10 cellular contexts compared by ENCODE assay signal in the genomic region with DNA sequence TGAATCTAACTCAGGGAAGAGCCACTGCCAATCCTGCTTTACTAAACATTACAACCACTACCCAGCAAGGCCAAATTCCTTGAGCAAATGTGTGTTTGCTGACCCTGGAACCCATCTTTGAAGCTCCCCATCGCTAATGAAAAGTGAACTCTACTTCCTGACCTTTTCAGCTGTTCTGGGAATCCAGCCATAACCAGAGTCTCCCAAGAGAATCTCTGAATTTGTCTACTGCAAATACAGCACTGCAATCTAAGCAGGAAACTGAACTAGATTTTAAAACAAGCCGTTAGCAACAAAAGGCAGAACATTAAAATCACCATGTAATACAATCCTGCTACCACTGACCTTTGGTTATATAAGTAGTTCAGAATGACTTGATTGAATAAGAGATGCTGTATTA.
DNase-seq lines count a peak whose midpoint lies in the region; ATAC-seq, FAIRE-seq and TF ChIP-seq lines count a peak whose summit lies in the region.
"Had no signal": no experiment of that assay in that cellular context is flagged by ENCODE, and none has a peak within 500 bp of the region (broad histone marks: within the 10 kb centered on the region; RNA-seq: fewer than 3 reads in every experiment).

No MANE protein-coding gene starts in this region.

- TF ChIP-seq POLR2A in HepG2 (IDR thresholded peaks at IDR 0.05; ENCODE audit: insufficient read depth in 1 of 2, low read depth in 2 of 2, low read length in 2 of 2) (no peak), thyroid gland (IDR thresholded peaks at IDR 0.05) (no peak), lower leg skin (IDR thresholded peaks at IDR 0.05) (no peak)

- H3K9me3 ChIP-seq in HepG2 (ENCODE audit: low read length) (no peaks in the 10 kb centered on the region), thyroid gland (no peaks in the 10 kb centered on the region)

- H3K4me1 ChIP-seq in HepG2 (ENCODE audit: insufficient read depth, low read length) (peaks cover 38% of the 10 kb centered on the region), thyroid gland (peaks cover 0 to 13% of the 10 kb centered on the region in 2 donors)

- intact Hi-C loops in HepG2 (cut with micrococcal nuclease; ENCODE audit: unreplicated experiment) (loop anchor here (2.0 kb wide), 1 partner anchor 291 kb away; no protein-coding TSS in a partner anchor), thyroid gland (cut with DNase I) (loop anchor here (10.0 kb wide), 1 partner anchor 295 kb away; no protein-coding TSS in a partner anchor), lower leg skin (cut with DNase I; ENCODE audit: low total_unique reads) (no loop called here)

- TF ChIP-seq RAD21 in HepG2 (CRISPR knock-in tag; IDR thresholded peaks at IDR 0.05): no peak

- peaks cover 19% of the 10 kb centered on the region for H3K79me2 ChIP-seq in HepG2 (ENCODE audit: insufficient read depth, low read length)

- in situ Hi-C loops in brain microvascular endothelial cell (cut with HindIII; ENCODE audit: low pct_ligation_motif_present, low sequenced_read_pairs): no loop called here
- in situ Hi-C loops in HepG2 (cut with HindIII; ENCODE audit: extremely low pct_ligation_motif_present, low pct_unique_long_range_greater_than_20kb): no loop called here

- H3K36me3 ChIP-seq in brain microvascular endothelial cell (replicated peaks) (no peaks in the 10 kb centered on the region), HepG2 (replicated peaks in 1 of 2; ENCODE audit: control insufficient read depth in 1 of 2, insufficient read depth in 2 of 2, low read length in 2 of 2) (peaks cover 0 to 2% of the 10 kb centered on the region in 2 experiments; a peak in 2 of 5 replicates), thyroid gland (no peaks in the 10 kb centered on the region)

- no peak overlapping the region for H2AFZ ChIP-seq in HepG2 (ENCODE audit: low read length)

- peak in 1 of 2 experiments; percentile 65; a peak in 2 of 4 replicates for TF ChIP-seq EP300 in HepG2 (IDR thresholded peaks at IDR 0.05; ENCODE audit: low read depth in 2 of 2, low read length in 2 of 2)
- TF ChIP-seq EP300 in HepG2 (CRISPR knock-in tag; IDR thresholded peaks at IDR 0.05; ENCODE audit: borderline replicate concordance): peak; percentile 49; the same call in 1 of the 2 replicates

- peaks cover 37% of the 10 kb centered on the region for H4K20me1 ChIP-seq in HepG2 (ENCODE audit: insufficient read depth, low read length)

- H3K9ac ChIP-seq in HepG2 (ENCODE audit: insufficient read depth, low read depth, low read length): no peak overlapping the region

- H3K4me3 ChIP-seq in brain microvascular endothelial cell (ENCODE audit: low read depth, low read length) (no peak overlapping the region), HepG2 (replicated peaks in 1 of 3; ENCODE audit: insufficient read depth in 1 of 3, low read depth in 2 of 3, low read length in 3 of 3) (no peak overlapping the region), thyroid gland (replicated peaks in 1 of 3) (no peak overlapping the region), lower leg skin (ENCODE audit: low read depth, poor library complexity, severe bottlenecking) (no peak overlapping the region)
- H3K4me3 ChIP-seq: SK-N-MC had no signal

- peak; percentile 90 for FAIRE-seq in HepG2 (lab: Jason Lieb, UNC)

- POLR2A ChIA-PET in HepG2 (lab: Yijun Ruan, JAX): no interaction called here

- WGBS in HepG2 (ENCODE audit: low lambda C conversion rate): 0% methylated on average over 2 of the region's 2 CpGs
- WGBS in thyroid gland, 2 donors: 7 to 13% methylated on average over 2 of the region's 2 CpGs
- WGBS in lower leg skin, 2 donors: 39 to 40% methylated on average over 2 of the region's 2 CpGs

- CTCF ChIA-PET in HepG2 (lab: Yijun Ruan, JAX; ENCODE audit: low intra/inter-chr PET ratio, low total read pairs): no interaction called here

- peak overlapping the region; percentile 54 for H3K4me2 ChIP-seq in HepG2 (ENCODE audit: low read depth, low read length)

- TF ChIP-seq CTCF in brain microvascular endothelial cell (IDR thresholded peaks at IDR 0.05; ENCODE audit: low read depth, low read length, missing control alignments) (no peak), HepG2 (CRISPR knock-in tag; IDR thresholded peaks at IDR 0.05) (no peak), thyroid gland (IDR thresholded peaks at IDR 0.05) (no peak), lower leg skin (IDR thresholded peaks at IDR 0.05) (no peak)

- ATAC-seq in HepG2 (peak; percentile 97), HG02678 (IDR thresholded peaks at IDR 0.05; ENCODE audit: unreplicated experiment) (no peak), HG02885 (IDR thresholded peaks at IDR 0.05; ENCODE audit: poor library complexity, unreplicated experiment) (no peak), HG03196 (IDR thresholded peaks at IDR 0.05; ENCODE audit: unreplicated experiment) (no peak)

- peak; percentile 4 for DNase-seq in HuH-7 (ENCODE audit: low spot score)
- DNase-seq in brain microvascular endothelial cell: peak; percentile 72
- peak; percentile 92 for DNase-seq in HepG2 (ENCODE audit: low spot score)
- DNase-seq in thyroid gland: peak in 1 of 2 donors; percentile 14
- no peak for DNase-seq in lower leg skin (ENCODE audit: low spot score in 2 of 2)
- DNase-seq: NCI-H1694 treated with DMSO at 0.1 percent for 48 hours had no signal

- H3K27ac ChIP-seq in brain microvascular endothelial cell (peak overlapping the region; percentile 10), HepG2 (ENCODE audit: extremely low read length, insufficient read depth, low read length) (peak overlapping the region; percentile 52), thyroid gland (peak overlapping the region in 2 of 3 donors; percentile 27 to 41)
- H3K27ac ChIP-seq: SK-N-MC had no signal

- BruUV-seq in HepG2 (replicated peaks; lab: Mats Ljungman, UMichigan): no TSS peak

- no peaks in the 10 kb centered on the region for H3K27me3 ChIP-seq in brain microvascular endothelial cell (replicated peaks)
- H3K27me3 ChIP-seq in HepG2 (ENCODE audit: control insufficient read depth in 1 of 2, insufficient read depth in 2 of 2, low read length in 2 of 2): no peaks in the 10 kb centered on the region
- H3K27me3 ChIP-seq in thyroid gland: no peaks in the 10 kb centered on the region

TF ChIP-seq in HepG2, 621 proteins besides CTCF, POLR2A, EP300 and RAD21 (continues in another document):
- peak; percentile 79 for TF ChIP-seq GATAD2A (CRISPR knock-in tag; IDR thresholded peaks at IDR 0.05)
- no peak for TF ChIP-seq ZZZ3 (CRISPR knock-in tag; IDR thresholded peaks at IDR 0.05; ENCODE audit: borderline replicate concordance)
- TF ChIP-seq, protein P1, sequence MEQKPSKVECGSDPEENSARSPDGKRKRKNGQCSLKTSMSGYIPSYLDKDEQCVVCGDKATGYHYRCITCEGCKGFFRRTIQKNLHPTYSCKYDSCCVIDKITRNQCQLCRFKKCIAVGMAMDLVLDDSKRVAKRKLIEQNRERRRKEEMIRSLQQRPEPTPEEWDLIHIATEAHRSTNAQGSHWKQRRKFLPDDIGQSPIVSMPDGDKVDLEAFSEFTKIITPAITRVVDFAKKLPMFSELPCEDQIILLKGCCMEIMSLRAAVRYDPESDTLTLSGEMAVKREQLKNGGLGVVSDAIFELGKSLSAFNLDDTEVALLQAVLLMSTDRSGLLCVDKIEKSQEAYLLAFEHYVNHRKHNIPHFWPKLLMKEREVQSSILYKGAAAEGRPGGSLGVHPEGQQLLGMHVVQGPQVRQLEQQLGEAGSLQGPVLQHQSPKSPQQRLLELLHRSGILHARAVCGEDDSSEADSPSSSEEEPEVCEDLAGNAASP (CRISPR knock-in tag; IDR thresholded peaks at IDR 0.05; ENCODE audit: borderline replicate concordance): peak; percentile 58
- peak; percentile 35; the same call in 1 of the 2 replicates for TF ChIP-seq HOXA3 (CRISPR knock-in tag; IDR thresholded peaks at IDR 0.05)
- no peak for TF ChIP-seq LCORL (IDR thresholded peaks at IDR 0.05)
- peak; percentile 50; the same call in 1 of the 2 replicates for TF ChIP-seq LCORL (CRISPR knock-in tag; IDR thresholded peaks at IDR 0.05)
- peak; percentile 43; the same call in 1 of the 2 replicates for TF ChIP-seq ATF2 (CRISPR knock-in tag; IDR thresholded peaks at IDR 0.05)
- TF ChIP-seq ZNF124 (CRISPR knock-in tag; IDR thresholded peaks at IDR 0.05): no peak
- TF ChIP-seq NR2F6 (IDR thresholded peaks at IDR 0.05): peak; percentile 96
- peak; percentile 97 for TF ChIP-seq NR2F6 (CRISPR knock-in tag; IDR thresholded peaks at IDR 0.05)
- TF ChIP-seq YY1 (IDR thresholded peaks at IDR 0.05; ENCODE audit: insufficient read depth, insufficient replicate concordance, low read depth, low read length): no peak
- no peak for TF ChIP-seq ZNF737 (CRISPR knock-in tag; IDR thresholded peaks at IDR 0.05; ENCODE audit: borderline replicate concordance)
- no peak for TF ChIP-seq ZNF296 (CRISPR knock-in tag; conservative IDR thresholded peaks at IDR 0.05)
- no peak for TF ChIP-seq ESRRA (CRISPR knock-in tag; IDR thresholded peaks at IDR 0.05; ENCODE audit: low read depth)
- TF ChIP-seq NONO (IDR thresholded peaks at IDR 0.05): no peak
- TF ChIP-seq NONO (CRISPR knock-in tag; conservative IDR thresholded peaks at IDR 0.05): peak; percentile 56
- no peak for TF ChIP-seq ZNF616 (CRISPR knock-in tag; IDR thresholded peaks at IDR 0.05; ENCODE audit: low read depth)
- no peak for TF ChIP-seq ZNF780A (CRISPR knock-in tag; IDR thresholded peaks at IDR 0.05)
- no peak for TF ChIP-seq ZNF501 (CRISPR knock-in tag; IDR thresholded peaks at IDR 0.05)
- no peak for TF ChIP-seq ZNF17 (CRISPR knock-in tag; IDR thresholded peaks at IDR 0.05)
- TF ChIP-seq KDM1A (CRISPR knock-in tag; IDR thresholded peaks at IDR 0.05): no peak
- no peak for TF ChIP-seq CENPBD1 (CRISPR knock-in tag; IDR thresholded peaks at IDR 0.05; ENCODE audit: borderline replicate concordance, low read depth)
- TF ChIP-seq NCOA5 (CRISPR knock-in tag; IDR thresholded peaks at IDR 0.05): no peak

Comparison
In these comparisons a context has a peak if more than half of its experiments do, and no peak if none do; other contexts are left out.
1. DNase-seq: peak in HuH-7 (single experiment), brain microvascular endothelial cell (single experiment) and HepG2 (single experiment); none in lower leg skin (0 of 2).
2. Peak in every context shown above with its lines, with median percentiles within 50 percentile points of each other: H3K27ac ChIP-seq.